ENCODE assay signal across 25 cellular contexts in genomic region chr6:15598273-15598778, GRCh38.
"Had no signal": no experiment of that assay in that cellular context is flagged by ENCODE, and none has a peak within 500 bp of the region (broad histone marks: within the 10 kb centered on the region; RNA-seq: fewer than 3 reads in every experiment).

No MANE protein-coding gene starts in this region.

- H3K4me3 ChIP-seq: neural progenitor cell, ovary, psoas muscle, skin epidermis, smooth muscle cell, spleen, suprapubic skin, testis, tibial artery, transverse colon, upper lobe of right lung, uterus had no signal

- DNase-seq: naive thymus-derived CD8-positive, alpha-beta T cell; occipital lobe; ovary; posterior cingulate gyrus; psoas muscle; right cardiac atrium; spleen; stimulated activated CD4-positive, alpha-beta T cell treated with anti-CD3 and anti-CD28 coated beads, Interleukin-12 subunit alpha, Interleukin-12 subunit beta, amount 100 ng/mL, for 4 hours; stimulated activated CD4-positive, alpha-beta T cell treated with anti-CD3 and anti-CD28 coated beads, Interleukin-1b, Interleukin-23, amount 100 ng/mL, for 48 hours; stimulated activated CD4-positive, alpha-beta T cell treated with anti-CD3 and anti-CD28 coated beads, Interleukin-4, amount 100 ng/mL, for 1 hour; stimulated activated CD4-positive, alpha-beta T cell treated with anti-CD3 and anti-CD28 coated beads, Interleukin-4, amount 100 ng/mL, for 4 hours; stimulated activated CD8-positive, alpha-beta memory T cell treated with anti-CD3 and anti-CD28 coated beads, Interleukin-4, amount 100 ng/mL, for 48 hours; stimulated activated naive CD4-positive, alpha-beta T cell; stimulated activated naive CD8-positive, alpha-beta T cell treated with anti-CD3 and anti-CD28 coated beads, Interleukin-15, amount 100 ng/mL, for 72 hours; stimulated activated naive CD8-positive, alpha-beta T cell treated with anti-CD3 and anti-CD28 coated beads, Interleukin-15, Interleukin-2, amounts not matched to agents 100 U/mL and 50 U/mL, for 24 hours; substantia nigra; testis; tibial artery; transverse colon; upper lobe of right lung; uterus had no signal
